ENCODE assay signal across 9 cellular contexts in genomic region chr12:112900298-112901145, GRCh38. TPM values are rescaled to one million over a fixed set of nuclear protein-coding genes. Genes with fewer than 3 reads are reported as not detected.
DNase-seq lines count a peak whose midpoint lies in the region; ATAC-seq and TF ChIP-seq lines count a peak whose summit lies in the region.
"Had no signal": no experiment of that assay in that cellular context is flagged by ENCODE, and none has a peak within 500 bp of the region (broad histone marks: within the 10 kb centered on the region; RNA-seq: fewer than 3 reads in every experiment).

No MANE protein-coding gene starts in this region.

- H3K9me3 ChIP-seq in gastrocnemius medialis, result no peaks in the 10 kb centered on the region

- ATAC-seq in gastrocnemius medialis, result no peak
- no peak for ATAC-seq in GM19467 (IDR thresholded peaks at IDR 0.05; ENCODE audit: unreplicated experiment)
- ATAC-seq in GM21381 (IDR thresholded peaks at IDR 0.05; ENCODE audit: unreplicated experiment), result no peak

- intact Hi-C loops in gastrocnemius medialis (cut with DNase I; ENCODE audit: low total_unique reads), result no loop called here

- TF ChIP-seq POLR2A in gastrocnemius medialis (IDR thresholded peaks at IDR 0.05), result no peak

- H3K4me1 ChIP-seq in gastrocnemius medialis, result no peaks in the 10 kb centered on the region

- H3K4me3 ChIP-seq in H7 (ENCODE audit: insufficient read depth, low read depth, low read length) (no peak overlapping the region), foreskin fibroblast (ENCODE audit: low read depth in 1 of 2, low read length in 2 of 2) (no peak overlapping the region), gastrocnemius medialis (no peak overlapping the region)
- H3K4me3 ChIP-seq: SK-N-MC had no signal

- TF ChIP-seq CTCF in foreskin fibroblast (IDR thresholded peaks at IDR 0.05; ENCODE audit: low read depth, low read length) (peak; percentile 72), gastrocnemius medialis (IDR thresholded peaks at IDR 0.05 in 4 of 5, conservative IDR thresholded peaks at IDR 0.05 in 1 of 5) (peak in 3 of 5 experiments; percentile 25 to 49 (median 29))

- H3K27ac ChIP-seq in gastrocnemius medialis, result no peak overlapping the region
- H3K27ac ChIP-seq: SK-N-MC had no signal

- peak; percentile 61 for DNase-seq in CMK (ENCODE audit: low read depth)
- DNase-seq in H7, result peak; percentile 70
- DNase-seq in NCI-H526 (lab: John Stamatoyannopoulos, UW), result peak; percentile 30 to 65
- DNase-seq in activated T-cell treated with anti-CD3 and anti-CD28 coated beads for 4 hours, result peak; percentile 34
- DNase-seq in foreskin fibroblast, result peak; percentile 24 to 38
- no peak for DNase-seq in gastrocnemius medialis

- H3K36me3 ChIP-seq in H7 (replicated peaks; ENCODE audit: control insufficient read depth, insufficient read depth, low read length) (no peaks in the 10 kb centered on the region), gastrocnemius medialis (no peaks in the 10 kb centered on the region)

- in situ Hi-C loops in gastrocnemius medialis (cut with MboI; ENCODE audit: low sequenced_read_pairs in 4 of 4), result no loop called here

- no peaks in the 10 kb centered on the region for H3K27me3 ChIP-seq in H7 (ENCODE audit: control insufficient read depth, insufficient read depth, low read length)
- no peaks in the 10 kb centered on the region for H3K27me3 ChIP-seq in gastrocnemius medialis

RNA-seq across cellular contexts. Expression of gene OAS1, which starts 6.2 kb away (rescaled TPM):
- total RNA-seq in H7 (2014; rRNA removed; shearing (Covaris generic)), result 0.62 and 0.96 TPM in 2 replicates
- total RNA-seq in gastrocnemius medialis, result 1 to 10 TPM; 1.2 to 2.7 (median 1.8) TPM

RNA-seq across cellular contexts. Expression of gene OAS3, which starts 37.8 kb away (rescaled TPM):
- total RNA-seq in H7 (2014; rRNA removed; shearing (Covaris generic)), result 0.21 and 3.6 TPM in 2 replicates
- total RNA-seq in gastrocnemius medialis, result 1 to 10 TPM; 1.4 to 5.3 (median 4.2) TPM

Comparison
In these comparisons a context has a peak if more than half of its experiments do, and no peak if none do; other contexts are left out.
1. DNase-seq: peak in CMK (single experiment), H7 (single experiment), NCI-H526 (2 of 2), activated T-cell treated with anti-CD3 and anti-CD28 coated beads for 4 hours (single experiment) and foreskin fibroblast (2 of 2); none in gastrocnemius medialis (0 of 2).